In the genomic region with DNA sequence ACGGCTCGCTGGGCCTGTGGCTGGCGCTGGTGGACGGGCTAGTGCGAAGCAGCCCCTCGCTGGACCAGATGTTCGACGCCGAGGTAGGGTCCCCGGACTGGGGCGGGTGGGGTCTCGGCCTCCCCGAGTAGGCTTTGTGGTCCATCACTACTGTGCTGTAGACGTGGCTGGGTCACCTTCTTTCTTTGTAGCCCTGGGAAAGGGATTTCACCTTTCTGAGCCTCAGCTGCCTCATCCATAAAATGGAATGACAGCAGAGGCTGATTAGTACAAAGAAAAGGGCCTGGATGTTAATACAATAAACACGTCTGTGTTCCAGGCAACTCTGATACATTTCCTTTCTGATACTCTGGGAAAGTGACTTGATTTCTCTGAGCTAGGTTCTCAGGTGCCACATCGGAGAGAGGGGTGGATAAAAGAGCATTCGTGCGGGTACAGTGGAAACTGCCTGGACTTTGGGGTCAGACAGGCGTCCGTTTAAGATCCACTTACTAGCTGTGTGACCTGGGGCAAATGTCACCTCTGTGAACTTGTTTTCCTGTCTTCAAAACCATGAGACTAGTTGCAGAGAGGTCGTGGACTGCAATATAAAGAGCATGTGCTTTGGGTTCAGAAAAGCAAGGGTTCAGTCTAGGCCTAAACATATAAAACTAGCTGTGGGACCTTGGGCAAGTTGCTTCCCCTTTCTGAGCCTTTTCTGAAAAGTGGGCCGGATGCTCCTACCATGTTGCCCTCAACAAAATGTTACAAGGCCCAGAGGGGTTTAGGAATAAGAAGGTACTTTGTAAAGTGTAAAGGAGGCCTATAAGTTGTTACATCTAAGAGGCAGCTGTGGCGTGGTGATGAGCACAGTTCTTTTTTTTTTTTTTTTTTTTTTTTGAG, we compare ENCODE assay signal across 8 cellular contexts. TPM values are rescaled to one million over a fixed set of nuclear protein-coding genes. Genes with fewer than 3 reads are reported as not detected.
DNase-seq lines count a peak whose midpoint lies in the region; ATAC-seq and TF ChIP-seq lines count a peak whose summit lies in the region.

No MANE protein-coding gene starts in this region.

- peak; percentile 7 for ATAC-seq in GM21528 (IDR thresholded peaks at IDR 0.05; ENCODE audit: low FRiP score, unreplicated experiment)
- ATAC-seq in sciatic nerve, result no peak

- no peaks in the 10 kb centered on the region for H3K27me3 ChIP-seq in esophagus squamous epithelium

- CTCF ChIA-PET in RWPE1 (lab: Yijun Ruan, JAX), result interaction anchor here (0.6 to 8.5 kb wide), 22 partner anchors 9 to 742 kb away, joined by 3 to 65 read pairs (median 8); a partner anchor contains a TSS

- TF ChIP-seq CTCF in RWPE1 (conservative IDR thresholded peaks at IDR 0.05; ENCODE audit: low read depth) (no peak), esophagus squamous epithelium (IDR thresholded peaks at IDR 0.05) (no peak)

- H3K27ac ChIP-seq in RWPE1 (peak overlapping the region; percentile 90), esophagus squamous epithelium (peak overlapping the region; percentile 94 to 99 (median 94))

- intact Hi-C loops in esophagus squamous epithelium (cut with DNase I), result no loop called here
- intact Hi-C loops in sciatic nerve (cut with DNase I), result no loop called here

- POLR2A ChIA-PET in RWPE1 (lab: Yijun Ruan, JAX; ENCODE audit: low non-redundant PET), result interaction anchor here (0.6 to 2.2 kb wide), 7 partner anchors 15 to 324 kb away, joined by 3 to 14 read pairs (median 6); no protein-coding TSS in a partner anchor

- peak overlapping the region; percentile 52 to 92 (median 68) for H3K4me3 ChIP-seq in esophagus squamous epithelium

- DNase-seq in RWPE1 (ENCODE audit: low spot score) (no peak), esophagus squamous epithelium (lab: John Stamatoyannopoulos, UW) (no peak), sciatic nerve (ENCODE audit: low spot score) (peak; percentile 31), COR-L47 (lab: John Stamatoyannopoulos, UW) (no peak), NCI-H1105 treated with DMSO at 0.1 percent for 48 hours (lab: John Stamatoyannopoulos, UW) (no peak), hepatic stellate cell (ENCODE audit: low spot score) (no peak), occipital lobe (lab: John Stamatoyannopoulos, UW) (no peak)

- peaks cover 24 to 68% (median 32%) of the 10 kb centered on the region in 3 donors for H3K4me1 ChIP-seq in esophagus squamous epithelium

- H3K9me3 ChIP-seq in esophagus squamous epithelium, result no peaks in the 10 kb centered on the region

- H3K36me3 ChIP-seq in esophagus squamous epithelium, result peaks cover 0 to 40% (median 20%) of the 10 kb centered on the region in 3 donors

- TF ChIP-seq POLR2A in esophagus squamous epithelium (IDR thresholded peaks at IDR 0.05), result no peak

- WGBS in esophagus squamous epithelium, 2 donors, result 35 to 37% methylated on average over 9 of the region's 23 CpGs

RNA-seq across cellular contexts. Expression of a gene that starts 0.9 kb away (rescaled TPM):
- total RNA-seq in esophagus squamous epithelium, result 10 to 100 TPM; 22.3 to 32.4 (median 27.0) TPM
- total RNA-seq in sciatic nerve, result 24.0 TPM
- total RNA-seq in occipital lobe, result 23.4 TPM

RNA-seq across cellular contexts. Expression of a gene that starts 14.3 kb away (rescaled TPM):
- total RNA-seq in esophagus squamous epithelium (not detected), sciatic nerve (not detected), occipital lobe (not detected)

RNA-seq across cellular contexts. Expression of a gene that starts 15.6 kb away (rescaled TPM):
- 100 to 1,000 TPM in 3 of 4 donors, 10 to 100 TPM in 1; 88.1 to 174 (median 120) TPM for total RNA-seq in esophagus squamous epithelium
- 77.7 TPM for total RNA-seq in sciatic nerve
- total RNA-seq in occipital lobe, result 1.9 TPM

RNA-seq across cellular contexts. Expression of a gene that starts 44.2 kb away (rescaled TPM):
- total RNA-seq in esophagus squamous epithelium, result 10 to 100 TPM; 14.1 to 39.3 (median 32.2) TPM
- 49.0 TPM for total RNA-seq in sciatic nerve
- 5.9 TPM for total RNA-seq in occipital lobe

RNA-seq across cellular contexts. Expression of a gene that starts 52.1 kb away (rescaled TPM):
- total RNA-seq in esophagus squamous epithelium, result 10 to 100 TPM; 38.6 to 48.1 (median 44.0) TPM
- total RNA-seq in sciatic nerve, result 67.4 TPM
- 12.0 TPM for total RNA-seq in occipital lobe

Comparison
In these comparisons a context has a peak if more than half of its experiments do, and no peak if none do; other contexts are left out.
1. RNA of a gene that starts 15.6 kb away (total RNA-seq): 88.1 to 174 TPM in esophagus squamous epithelium and 77.7 TPM in sciatic nerve (single experiment); 1.9 TPM in occipital lobe (single experiment); every median in the first group is over 10 times any median in the second.